In the genomic region with DNA sequence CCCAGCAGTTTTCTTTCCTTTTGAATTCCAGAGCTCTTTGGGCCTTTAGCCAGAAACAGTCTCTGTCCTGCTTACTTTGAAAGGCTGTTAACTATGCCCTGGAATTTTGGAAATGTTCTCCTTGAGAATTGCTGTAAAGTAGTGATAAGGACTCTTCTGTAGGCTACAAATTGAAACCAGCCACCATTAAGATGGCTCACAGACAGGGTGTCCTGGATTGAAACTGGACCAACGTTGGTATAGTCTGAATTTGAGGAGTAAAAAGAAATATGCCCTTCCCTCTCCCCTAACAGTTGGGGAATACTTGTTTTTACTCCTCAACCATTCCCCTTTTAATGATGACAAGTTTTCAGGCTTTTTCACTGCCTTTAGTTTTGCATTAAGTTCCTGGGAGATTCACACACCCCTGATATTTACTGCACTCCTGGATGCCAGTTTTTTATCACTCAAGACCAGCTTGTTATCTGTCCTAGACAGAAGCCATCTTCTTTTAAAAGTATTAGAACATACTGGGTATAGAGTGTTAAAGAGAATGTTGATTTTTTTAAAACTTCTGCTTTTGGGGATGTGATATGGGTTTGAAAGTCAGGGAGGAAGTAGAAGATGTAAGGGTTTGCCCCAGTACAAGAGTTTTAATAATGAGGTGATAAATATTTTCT, we compare ENCODE assay signal across 10 cellular contexts. TPM values are rescaled to one million over a fixed set of nuclear protein-coding genes. Genes with fewer than 3 reads are reported as not detected.
DNase-seq lines count a peak whose midpoint lies in the region; ATAC-seq, FAIRE-seq and TF ChIP-seq lines count a peak whose summit lies in the region.
"Had no signal": no experiment of that assay in that cellular context is flagged by ENCODE, and none has a peak within 500 bp of the region (broad histone marks: within the 10 kb centered on the region; RNA-seq: fewer than 3 reads in every experiment).

No MANE protein-coding gene starts in this region.

- H3K9ac ChIP-seq in K562 (ENCODE audit: insufficient read depth in 1 of 2, low read depth in 2 of 2, low read length in 2 of 2): peak overlapping the region in 1 of 2 experiments; percentile 61; a peak in 2 of 4 replicates

- H3K4me1 ChIP-seq in CD4-positive, alpha-beta memory T cell (ENCODE audit: insufficient read depth, low read length): peaks cover 78% of the 10 kb centered on the region
- peaks cover 12 to 83% of the 10 kb centered on the region in 2 experiments for H3K4me1 ChIP-seq in K562 (replicated peaks in 1 of 2; ENCODE audit: control insufficient read depth in 2 of 2, insufficient read depth in 2 of 2, low read length in 2 of 2)

- in situ Hi-C loops in K562 (cut with MboI): no loop called here

- H4K20me1 ChIP-seq in K562 (replicated peaks; ENCODE audit: control insufficient read depth, insufficient read depth, low read length): 0 out of 2 replicates have a peak, but pooled peaks cover 3% of the 10 kb centered on the region

- H2AFZ ChIP-seq in K562 (ENCODE audit: low read depth, low read length): no peak overlapping the region

- H3K4me3 ChIP-seq in CD4-positive, alpha-beta memory T cell (ENCODE audit: low read length in 2 of 2): no peak overlapping the region
- H3K4me3 ChIP-seq in K562: peak overlapping the region; percentile 7; the same call in 1 of the 2 replicates

- no peak overlapping the region for H3K27ac ChIP-seq in CD4-positive, alpha-beta memory T cell (ENCODE audit: low read depth, low read length)
- peak overlapping the region; percentile 82 for H3K27ac ChIP-seq in K562 (ENCODE audit: extremely low read depth, low read depth, low read length)

- H3K4me2 ChIP-seq in K562 (ENCODE audit: insufficient read depth, low read length): peak overlapping the region; percentile 74

- CTCF ChIA-PET in CD4-positive, alpha-beta memory T cell (lab: Charles Lee; ENCODE audit: partially characterized antibody): interaction anchor here (1.6 to 2.0 kb wide), 2 partner anchors 44 to 60 kb away, joined by 5 to 6 read pairs; no protein-coding TSS in a partner anchor
- CTCF ChIA-PET in K562 (lab: Yijun Ruan, JAX; ENCODE audit: low intra/inter-chr PET ratio) (no interaction called here), GM10248 (lab: Yijun Ruan, JAX) (interaction anchor here (1.2 to 1.6 kb wide), 4 partner anchors 10 to 123 kb away, joined by 3 to 9 read pairs (median 3); no protein-coding TSS in a partner anchor)

- peaks cover 98% of the 10 kb centered on the region for H3K79me2 ChIP-seq in K562 (ENCODE audit: control insufficient read depth, insufficient read depth, low read length)

- H3K9me3 ChIP-seq in CD4-positive, alpha-beta memory T cell (ENCODE audit: control insufficient read depth in 1 of 2, low read length in 2 of 2): no peaks in the 10 kb centered on the region
- peaks cover 2% of the 10 kb centered on the region; the same call in 1 of the 2 replicates for H3K9me3 ChIP-seq in K562 (replicated peaks; ENCODE audit: control insufficient read depth, insufficient read depth, low read depth, low read length)

- POLR2A ChIA-PET in CD4-positive, alpha-beta memory T cell (lab: Charles Lee; ENCODE audit: partially characterized antibody): interaction anchor here (1.0 to 2.1 kb wide), 4 partner anchors 21 to 60 kb away, joined by 3 to 5 read pairs (median 4); a partner anchor contains a TSS
- POLR2A ChIA-PET in K562 (lab: Yijun Ruan, JAX): interaction anchor here (0.6 to 10.0 kb wide), 9 partner anchors 10 to 138 kb away, joined by 3 to 125 read pairs (median 4); a partner anchor contains a TSS
- POLR2A ChIA-PET in GM10248 (lab: Yijun Ruan, JAX): no interaction called here

- DNase-seq in CD4-positive, alpha-beta memory T cell: no peak
- DNase-seq in M059J (ENCODE audit: low read depth) (peak; percentile 52), K562 (ENCODE audit: extremely low read depth in 1 of 4, low spot score in 3 of 4) (peak; percentile 65 to 84 (median 72)), nephron progenitor cell (no peak), HK-2 (ENCODE audit: unreplicated experiment) (no peak), GM10248 (ENCODE audit: extremely low spot score) (no peak)
- no peak for DNase-seq in activated CD8-positive, alpha-beta memory T cell treated with anti-CD3 and anti-CD28 coated beads, Interleukin-2, amount 50 U/mL, for 48 hours
- DNase-seq: KG1, SHP77 had no signal

- TF ChIP-seq RAD21 in K562 (CRISPR knock-in tag; conservative IDR thresholded peaks at IDR 0.05 in 1 of 2, IDR thresholded peaks at IDR 0.05 in 1 of 2): no peak

- H3K36me3 Mint-ChIP-seq in CD4-positive, alpha-beta memory T cell: no peaks in the 10 kb centered on the region
- peaks cover 32% of the 10 kb centered on the region for H3K36me3 Mint-ChIP-seq in nephron progenitor cell (ENCODE audit: low read depth)

- BruUV-seq in K562 (replicated peaks; lab: Mats Ljungman, UMichigan): no TSS peak

- ATAC-seq in K562 (peak; percentile 70), GM19452 (IDR thresholded peaks at IDR 0.05; ENCODE audit: unreplicated experiment) (no peak)

- TF ChIP-seq EP300 in K562 (IDR thresholded peaks at IDR 0.05; ENCODE audit: low read length): peak; percentile 92

- H3K4me3 Mint-ChIP-seq in CD4-positive, alpha-beta memory T cell: peak overlapping the region in 6 of 8 donors; percentile 44 to 78 (median 58)
- H3K4me3 Mint-ChIP-seq in nephron progenitor cell: peak overlapping the region; percentile 71

- peak; percentile 66 for FAIRE-seq in K562 (lab: Jason Lieb, UNC)

- WGBS in K562 (ENCODE audit: insufficient coverage, low coverage, missing lambda C conversion rate): 0% methylated on average over 1 of the region's 1 CpG

- H3K27me3 Mint-ChIP-seq in CD4-positive, alpha-beta memory T cell: no peaks in the 10 kb centered on the region
- H3K27me3 Mint-ChIP-seq in nephron progenitor cell (ENCODE audit: low read depth, poor library complexity): peaks cover 3% of the 10 kb centered on the region

- intact Hi-C loops in CD4-positive, alpha-beta memory T cell (cut with micrococcal nuclease): no loop called here
- intact Hi-C loops in K562 (cut with micrococcal nuclease): loop anchor here (2.0 kb wide), 1 partner anchor 22 kb away; no protein-coding TSS in a partner anchor

- H3K27me3 ChIP-seq in CD4-positive, alpha-beta memory T cell (ENCODE audit: insufficient read depth, low read length): no peaks in the 10 kb centered on the region
- no peaks in the 10 kb centered on the region for H3K27me3 ChIP-seq in K562 (ENCODE audit: control insufficient read depth in 2 of 2, insufficient read depth in 2 of 2, low read length in 2 of 2)

- H3K4me1 Mint-ChIP-seq in CD4-positive, alpha-beta memory T cell: peaks cover 75 to 100% (median 86%) of the 10 kb centered on the region in 4 donors
- H3K4me1 Mint-ChIP-seq in nephron progenitor cell: peaks cover 100% of the 10 kb centered on the region

- H3K9me1 ChIP-seq in K562 (ENCODE audit: control insufficient read depth, insufficient read depth, low read length): no peaks in the 10 kb centered on the region

- TF ChIP-seq POLR2A in K562 (conservative IDR thresholded peaks at IDR 0.05): no peak

- peak overlapping the region in 3 of 7 donors; percentile 29 to 54 (median 49) for H3K27ac Mint-ChIP-seq in CD4-positive, alpha-beta memory T cell
- peak overlapping the region; percentile 99 for H3K27ac Mint-ChIP-seq in nephron progenitor cell

- no peak for TF ChIP-seq CTCF in K562 (IDR thresholded peaks at IDR 0.05 in 2 of 3, conservative IDR thresholded peaks at IDR 0.05 in 1 of 3; ENCODE audit: insufficient read depth in 2 of 3, low read depth in 1 of 3, low read length in 3 of 3)
- no peak for TF ChIP-seq CTCF in nephron progenitor cell (IDR thresholded peaks at IDR 0.05)
- no peak for TF ChIP-seq CTCF in GM10248 (IDR thresholded peaks at IDR 0.05; ENCODE audit: control extremely low read depth, extremely low read depth, low read depth, missing control alignments)

- no peaks in the 10 kb centered on the region for H3K36me3 ChIP-seq in CD4-positive, alpha-beta memory T cell (ENCODE audit: insufficient read depth, low read length)
- peaks cover 15% of the 10 kb centered on the region for H3K36me3 ChIP-seq in K562 (ENCODE audit: control insufficient read depth, insufficient read depth, low read length)

- no peaks in the 10 kb centered on the region for H3K9me3 Mint-ChIP-seq in CD4-positive, alpha-beta memory T cell
- H3K9me3 Mint-ChIP-seq in nephron progenitor cell: peaks cover 18% of the 10 kb centered on the region

TF ChIP-seq in K562, 482 proteins besides CTCF, POLR2A, EP300 and RAD21 (continues in another document):
- no peak for TF ChIP-seq ZNF431 (CRISPR knock-in tag; IDR thresholded peaks at IDR 0.05)
- TF ChIP-seq TRIM24 (IDR thresholded peaks at IDR 0.05): peak in 1 of 2 experiments; percentile 76; a peak in 1 of 4 replicates
- TF ChIP-seq YY1 (IDR thresholded peaks at IDR 0.05; ENCODE audit: borderline replicate concordance in 1 of 3, control insufficient read depth in 1 of 3, extremely low read depth in 1 of 3, insufficient read depth in 3 of 3, insufficient read length in 1 of 3, insufficient replicate concordance in 2 of 3, low read depth in 1 of 3, low read length in 2 of 3): peak in 1 of 3 experiments; percentile 11
- no peak for TF ChIP-seq BDP1 (IDR thresholded peaks at IDR 0.05; ENCODE audit: insufficient read depth, insufficient read length)
- TF ChIP-seq ETV6 (IDR thresholded peaks at IDR 0.05; ENCODE audit: borderline replicate concordance in 1 of 2, low read depth in 2 of 2, low read length in 1 of 2): peak in 1 of 2 experiments; percentile 72; a peak in 1 of 4 replicates
- TF ChIP-seq ETV6 (CRISPR knock-in tag; IDR thresholded peaks at IDR 0.05; ENCODE audit: borderline replicate concordance): no peak

RNA-seq across cellular contexts. Expression of a gene that starts 21.9 kb away (rescaled TPM):
- total RNA-seq in CD4-positive, alpha-beta memory T cell: 10 to 100 TPM; 44.4 to 47.5 TPM
- polyA plus RNA-seq in CD4-positive, alpha-beta memory T cell: 10 to 100 TPM in 1 of 2 donors, 1 to 10 TPM in 1; 3.8 to 15.5 TPM
- total RNA-seq in M059J (2014; rRNA removed; shearing (Covaris generic)): 20.1 and 49.9 TPM in 2 replicates
- 9.4 and 30.0 TPM in 2 replicates for total RNA-seq in K562 (2011; cell fraction: chromatin; rRNA removed; ENCODE audit: low replicate concordance)
- total RNA-seq in K562 (2011; cell fraction: nucleolus; rRNA removed): 7.2 and 9.3 TPM in 2 replicates
- 10.3 and 14.0 TPM in 2 replicates for total RNA-seq in K562 (2011; cell fraction: nucleoplasm; rRNA removed)
- total RNA-seq in K562 (2014; rRNA removed) (26.0 and 26.7 TPM in 2 replicates), K562 (2014; rRNA removed; fragmentation: Illumina TruSeq; extraction: Trizol) (44.6 and 46.7 TPM in 2 replicates), K562 (2015; rRNA removed; fragmentation: Illumina TruSeq; extraction: Trizol) (38.6 and 39.6 TPM in 2 replicates), K562 (2021) (86.0 and 95.6 TPM in 2 replicates)
- polyA plus RNA-seq in K562 (2011; rRNA removed) (17.3 and 26.4 TPM in 2 replicates), K562 (2014; fragmentation: Illumina TruSeq; extraction: Trizol) (101 and 127 TPM in 2 replicates), K562 (2014; fragmentation: Nextera tagmentation; extraction: Ambion mirVana) (10 to 100 TPM; 29.2 to 38.2 TPM), K562 (2014; rRNA removed) (40.9 and 50.4 TPM in 2 replicates)
- 6.0 and 13.1 TPM in 2 replicates for polyA plus RNA-seq in K562 (2011; cell fraction: cytosol; rRNA removed)
- polyA plus RNA-seq in K562 (2011; cell fraction: nucleus; rRNA removed): 16.4 and 19.7 TPM in 2 replicates
- 68.8 and 90.2 TPM in 2 replicates for polyA plus RNA-seq in K562 (2012)
- polyA minus RNA-seq in K562 (2011; rRNA and poly(A)+ RNA removed): 30.9 and 35.0 TPM in 2 replicates
- 43.7 and 44.8 TPM in 2 replicates for polyA minus RNA-seq in K562 (2011; cell fraction: cytosol; rRNA and poly(A)+ RNA removed)
- 9.3 and 13.1 TPM in 2 replicates for polyA minus RNA-seq in K562 (2011; cell fraction: nucleus; rRNA and poly(A)+ RNA removed)

Comparison
In these comparisons a context has a peak if more than half of its experiments do, and no peak if none do; other contexts are left out.
1. DNase-seq: peak in M059J (single experiment) and K562 (4 of 4); none in CD4-positive, alpha-beta memory T cell (0 of 5), nephron progenitor cell (single experiment), HK-2 (single experiment), activated CD8-positive, alpha-beta memory T cell treated with anti-CD3 and anti-CD28 coated beads, Interleukin-2, amount 50 U/mL, for 48 hours (single experiment) and GM10248 (single experiment).